In the genomic region with DNA sequence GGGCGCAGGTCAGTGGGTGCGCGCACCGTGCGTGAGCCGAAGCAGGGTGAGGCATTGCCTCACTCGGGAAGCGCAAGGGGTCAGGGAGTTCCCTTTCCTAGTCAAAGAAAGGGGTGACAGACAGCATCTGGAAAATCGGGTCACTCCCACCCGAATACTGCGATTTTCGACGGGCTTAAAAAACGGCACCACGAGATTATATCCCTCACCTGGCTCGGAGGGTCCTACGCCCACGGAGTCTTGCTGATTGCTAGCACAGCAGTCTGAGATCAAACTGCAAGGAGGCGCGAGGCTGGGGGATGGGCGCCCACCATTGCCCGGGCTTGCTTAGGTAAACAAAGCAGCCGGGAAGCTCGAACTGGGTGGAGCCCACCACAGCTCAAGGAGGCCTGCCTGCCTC, we compare ENCODE assay signal across 1 cellular context.
A peak's percentile ranks its signal among the peaks of the same experiment; 100 is the strongest.
TF ChIP-seq lines count a peak whose summit lies in the region.

No MANE protein-coding gene starts in this region.

TF ChIP-seq in HEK293, 187 proteins besides CTCF, POLR2A, EP300 and RAD21 (continued from another document):
- TF ChIP-seq, protein P1, sequence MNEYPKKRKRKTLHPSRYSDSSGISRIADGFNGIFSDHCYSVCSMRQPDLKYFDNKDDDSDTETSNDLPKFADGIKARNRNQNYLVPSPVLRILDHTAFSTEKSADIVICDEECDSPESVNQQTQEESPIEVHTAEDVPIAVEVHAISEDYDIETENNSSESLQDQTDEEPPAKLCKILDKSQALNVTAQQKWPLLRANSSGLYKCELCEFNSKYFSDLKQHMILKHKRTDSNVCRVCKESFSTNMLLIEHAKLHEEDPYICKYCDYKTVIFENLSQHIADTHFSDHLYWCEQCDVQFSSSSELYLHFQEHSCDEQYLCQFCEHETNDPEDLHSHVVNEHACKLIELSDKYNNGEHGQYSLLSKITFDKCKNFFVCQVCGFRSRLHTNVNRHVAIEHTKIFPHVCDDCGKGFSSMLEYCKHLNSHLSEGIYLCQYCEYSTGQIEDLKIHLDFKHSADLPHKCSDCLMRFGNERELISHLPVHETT (tag by site-specific recombination; IDR thresholded peaks at IDR 0.05), result peak; percentile 22; the same call in 1 of the 2 replicates
- TF ChIP-seq ZNF335 (tag by site-specific recombination; conservative IDR thresholded peaks at IDR 0.05) (peak; percentile 60), ZNF324 (tag by site-specific recombination; IDR thresholded peaks at IDR 0.05) (peak; percentile 49; the same call in 1 of the 2 replicates), ZNF561 (tag by site-specific recombination; IDR thresholded peaks at IDR 0.05; ENCODE audit: borderline replicate concordance) (0 out of 2 replicates have a peak, but pooled peaks have one; percentile 25), ZFP69B (tag by site-specific recombination; IDR thresholded peaks at IDR 0.05) (peak; percentile 76), ZBTB8A (tag by site-specific recombination; IDR thresholded peaks at IDR 0.05) (peak; percentile 70), KLF8 (tag by site-specific recombination; IDR thresholded peaks at IDR 0.05) (0 out of 2 replicates have a peak, but pooled peaks have one; percentile 25), IKZF3 (tag by site-specific recombination; IDR thresholded peaks at IDR 0.05) (peak; percentile 18; the same call in 1 of the 2 replicates), SP7 (tag by site-specific recombination; IDR thresholded peaks at IDR 0.05) (peak; percentile 27; the same call in 1 of the 2 replicates), ZEB2 (tag by site-specific recombination; IDR thresholded peaks at IDR 0.05) (peak; percentile 69), EGR2 (tag by site-specific recombination; IDR thresholded peaks at IDR 0.05; ENCODE audit: low read depth) (peak; percentile 58), ZNF2 (tag by site-specific recombination; IDR thresholded peaks at IDR 0.05) (peak; percentile 29; the same call in 1 of the 2 replicates), ZFHX2 (tag by site-specific recombination; conservative IDR thresholded peaks at IDR 0.05) (peak; percentile 52)
- TF ChIP-seq, protein P2, sequence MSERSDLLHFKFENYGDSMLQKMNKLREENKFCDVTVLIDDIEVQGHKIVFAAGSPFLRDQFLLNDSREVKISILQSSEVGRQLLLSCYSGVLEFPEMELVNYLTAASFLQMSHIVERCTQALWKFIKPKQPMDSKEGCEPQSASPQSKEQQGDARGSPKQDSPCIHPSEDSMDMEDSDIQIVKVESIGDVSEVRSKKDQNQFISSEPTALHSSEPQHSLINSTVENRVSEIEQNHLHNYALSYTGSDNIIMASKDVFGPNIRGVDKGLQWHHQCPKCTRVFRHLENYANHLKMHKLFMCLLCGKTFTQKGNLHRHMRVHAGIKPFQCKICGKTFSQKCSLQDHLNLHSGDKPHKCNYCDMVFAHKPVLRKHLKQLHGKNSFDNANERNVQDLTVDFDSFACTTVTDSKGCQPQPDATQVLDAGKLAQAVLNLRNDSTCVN (tag by site-specific recombination; optimal IDR thresholded peaks at IDR 0.05), result peak; percentile 51
